8 cellular contexts compared by ENCODE assay signal in the genomic region with DNA sequence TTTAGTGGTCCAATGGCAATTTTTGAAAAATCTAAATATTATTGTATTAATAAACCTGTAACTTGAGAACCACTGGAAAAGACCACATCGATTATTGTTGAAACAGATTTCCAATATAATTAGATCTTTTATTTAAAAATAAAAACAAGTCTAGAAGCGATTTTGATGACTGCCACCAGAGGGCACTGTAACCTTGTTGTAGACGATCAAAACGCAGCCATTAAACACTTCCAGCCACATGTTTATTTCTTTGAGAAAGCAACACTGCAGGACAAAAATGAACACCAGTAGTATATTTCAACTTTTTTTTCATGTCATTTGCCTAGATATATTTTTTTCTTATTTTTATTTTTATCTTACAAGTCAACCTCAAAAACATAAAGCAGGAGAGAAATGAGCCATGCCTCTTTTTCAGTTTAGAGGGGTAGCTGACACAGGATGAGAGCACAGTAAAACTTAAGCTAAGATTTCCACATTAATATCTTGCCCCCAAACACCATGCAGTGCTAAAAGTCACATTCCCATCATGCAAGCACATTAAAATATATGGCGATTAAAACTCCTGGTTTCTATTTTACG.
DNase-seq lines count a peak whose midpoint lies in the region; ATAC-seq, FAIRE-seq and TF ChIP-seq lines count a peak whose summit lies in the region.

No MANE protein-coding gene starts in this region.

- no peaks in the 10 kb centered on the region for H3K27me3 ChIP-seq in SU-DHL-6 (ENCODE audit: low read length)
- H3K27me3 ChIP-seq in adrenal gland = no peaks in the 10 kb centered on the region

- peak; percentile 75 for DNase-seq in NCI-H1048 (lab: John Stamatoyannopoulos, UW)
- DNase-seq in adrenal gland = peak; percentile 36 to 88 (median 67)
- peak; percentile 89 for DNase-seq in inferior parietal cortex (ENCODE audit: extremely low spot score)
- peak; percentile 47 for DNase-seq in stimulated activated CD4-positive, alpha-beta T cell treated with anti-CD3 and anti-CD28 coated beads, Interleukin-2, amount 100 ng/mL, for 4 hours (ENCODE audit: low read depth)

- H3K79me2 ChIP-seq in SU-DHL-6 (ENCODE audit: insufficient read depth, low read length) = no peaks in the 10 kb centered on the region

- intact Hi-C loops in adrenal gland (cut with DNase I) = loop anchor here (5.0 to 10.0 kb wide), 3 partner anchors 123 to 520 kb away; no protein-coding TSS in a partner anchor

- H3K4me3 ChIP-seq in SU-DHL-6 (ENCODE audit: insufficient read depth, low read length, poor library complexity, severe bottlenecking) = no peak overlapping the region
- H3K4me3 ChIP-seq in adrenal gland = peak overlapping the region in 1 of 4 donors; percentile 15

- H3F3A ChIP-seq in SU-DHL-6 (ENCODE audit: insufficient read depth) = no peaks in the 10 kb centered on the region

- no peak for TF ChIP-seq POLR2A in adrenal gland (IDR thresholded peaks at IDR 0.05)

- H3K27ac ChIP-seq in SU-DHL-6 (ENCODE audit: low read depth, low read length) (no peak overlapping the region), adrenal gland (no peak overlapping the region)

- TF ChIP-seq CTCF in SU-DHL-6 (IDR thresholded peaks at IDR 0.05; ENCODE audit: insufficient read depth, low read length, poor library complexity, severe bottlenecking) = peak; percentile 61
- TF ChIP-seq CTCF in adrenal gland (IDR thresholded peaks at IDR 0.05) = peak; percentile 75 to 94 (median 86)

- H3K9me2 ChIP-seq in SU-DHL-6 (replicated peaks; ENCODE audit: insufficient read depth, low read length) = no peaks in the 10 kb centered on the region

- no peak overlapping the region for H2AFZ ChIP-seq in SU-DHL-6 (ENCODE audit: low read depth, low read length, severe bottlenecking)

- no peaks in the 10 kb centered on the region for H4K20me1 ChIP-seq in SU-DHL-6 (ENCODE audit: low read depth, low read length)

- H3K36me3 ChIP-seq in SU-DHL-6 (ENCODE audit: low read length) (no peaks in the 10 kb centered on the region), adrenal gland (replicated peaks in 1 of 2) (no peaks in the 10 kb centered on the region)

- peak; percentile 90 for FAIRE-seq in G401.6 (lab: Jason Lieb, UNC)

- no peak overlapping the region for H3K9ac ChIP-seq in SU-DHL-6 (ENCODE audit: low read length)

- H3K9me3 ChIP-seq in SU-DHL-6 (ENCODE audit: insufficient read depth, low read length) = no peaks in the 10 kb centered on the region
- no peaks in the 10 kb centered on the region for H3K9me3 ChIP-seq in adrenal gland (replicated peaks in 1 of 3)

- 26 to 29% (median 26%) methylated on average over 6 of the region's 6 CpGs for WGBS in adrenal gland, 4 donors

- ATAC-seq in HG02798 (IDR thresholded peaks at IDR 0.05; ENCODE audit: poor library complexity, unreplicated experiment) = no peak
- no peak for ATAC-seq in HG03095 (IDR thresholded peaks at IDR 0.05; ENCODE audit: unreplicated experiment)

- no peaks in the 10 kb centered on the region for H3K4me1 ChIP-seq in adrenal gland (replicated peaks in 1 of 2)

- H3K4me2 ChIP-seq in SU-DHL-6 (ENCODE audit: low read depth, low read length, poor library complexity, severe bottlenecking) = no peak overlapping the region
